In genomic region chr5:132979367-132979935, GRCh38 we compare ENCODE assay signal across 15 cellular contexts. TPM values are rescaled to one million over a fixed set of nuclear protein-coding genes. Genes with fewer than 3 reads are reported as not detected.
A peak's percentile ranks its signal among the peaks of the same experiment; 100 is the strongest.
DNase-seq lines count a peak whose midpoint lies in the region; ATAC-seq lines count a peak whose summit lies in the region.
"Had no signal": no experiment of that assay in that cellular context is flagged by ENCODE, and none has a peak within 500 bp of the region (broad histone marks: within the 10 kb centered on the region; RNA-seq: fewer than 3 reads in every experiment).

No MANE protein-coding gene starts in this region.

- H3K36me3 Mint-ChIP-seq in activated naive CD4-positive, alpha-beta T cell treated with anti-CD3 and anti-CD28 coated beads for 36 hours (ENCODE audit: low read depth): no peaks in the 10 kb centered on the region
- H3K36me3 Mint-ChIP-seq: brain had no signal

- H3K4me3 Mint-ChIP-seq in activated naive CD4-positive, alpha-beta T cell treated with anti-CD3 and anti-CD28 coated beads for 36 hours: no peak overlapping the region
- H3K4me3 Mint-ChIP-seq: activated CD4-positive, alpha-beta memory T cell treated with anti-CD3 and anti-CD28 coated beads for 36 hours; brain had no signal

- DNase-seq in HT1080 (ENCODE audit: low read depth): peak; percentile 71
- peak; percentile 80 for DNase-seq in RKO (ENCODE audit: low spot score)
- peak; percentile 31 for DNase-seq in fibroblast of gingiva (ENCODE audit: low read depth)
- DNase-seq in stromal cell of bone marrow (ENCODE audit: low read depth): peak; percentile 19
- DNase-seq in activated naive CD4-positive, alpha-beta T cell treated with anti-CD3 and anti-CD28 coated beads for 36 hours: no peak
- no peak for DNase-seq in dedifferentiated amniotic fluid mesenchymal stem cell (ENCODE audit: extremely low spot score)
- no peak for DNase-seq in sciatic nerve (ENCODE audit: low spot score)
- DNase-seq: activated CD4-positive, alpha-beta memory T cell treated with anti-CD3 and anti-CD28 coated beads for 36 hours; COR-L47; mesendoderm; MG63; NCI-H2227 treated with DMSO at 0.1 percent for 48 hours; Peyer's patch; testis had no signal

- ATAC-seq in sciatic nerve: no peak

- CTCF ChIA-PET in activated naive CD4-positive, alpha-beta T cell treated with anti-CD3 and anti-CD28 coated beads for 36 hours (lab: Charles Lee): no interaction called here

- no peaks in the 10 kb centered on the region for H3K4me1 Mint-ChIP-seq in activated naive CD4-positive, alpha-beta T cell treated with anti-CD3 and anti-CD28 coated beads for 36 hours (ENCODE audit: low read depth)
- H3K4me1 Mint-ChIP-seq: brain had no signal

- H3K27ac Mint-ChIP-seq in activated naive CD4-positive, alpha-beta T cell treated with anti-CD3 and anti-CD28 coated beads for 36 hours: no peak overlapping the region
- H3K27ac Mint-ChIP-seq: activated CD4-positive, alpha-beta memory T cell treated with anti-CD3 and anti-CD28 coated beads for 36 hours; brain had no signal

- H3K27me3 Mint-ChIP-seq in activated naive CD4-positive, alpha-beta T cell treated with anti-CD3 and anti-CD28 coated beads for 36 hours (ENCODE audit: low read depth): no peaks in the 10 kb centered on the region
- H3K27me3 Mint-ChIP-seq: activated CD4-positive, alpha-beta memory T cell treated with anti-CD3 and anti-CD28 coated beads for 36 hours had no signal

- intact Hi-C loops in activated naive CD4-positive, alpha-beta T cell treated with anti-CD3 and anti-CD28 coated beads for 36 hours (cut with micrococcal nuclease): no loop called here
- intact Hi-C loops in sciatic nerve (cut with DNase I): no loop called here

- H3K9me3 Mint-ChIP-seq in activated naive CD4-positive, alpha-beta T cell treated with anti-CD3 and anti-CD28 coated beads for 36 hours: peaks cover 5% of the 10 kb centered on the region

RNA-seq across cellular contexts. Expression of gene AFF4, which starts 16.0 kb away (rescaled TPM):
- total RNA-seq in HT1080 (2014; rRNA removed; shearing (Covaris generic)): 20.0 and 26.7 TPM in 2 replicates
- 18.0 and 27.2 TPM in 2 replicates for polyA plus RNA-seq in HT1080 (2015; cell fraction: cytosol; rRNA removed)
- polyA plus RNA-seq in HT1080 (2015; cell fraction: nucleus; rRNA removed): 36.8 and 39.8 TPM in 2 replicates
- 10 to 100 TPM; 13.6 to 14.2 TPM for total RNA-seq in activated naive CD4-positive, alpha-beta T cell treated with anti-CD3 and anti-CD28 coated beads for 36 hours
- total RNA-seq in sciatic nerve: 88.6 TPM

RNA-seq across cellular contexts. Expression of gene ZCCHC10, which starts 46.9 kb away (rescaled TPM):
- total RNA-seq in HT1080 (2014; rRNA removed; shearing (Covaris generic)): 13.9 and 18.1 TPM in 2 replicates
- polyA plus RNA-seq in HT1080 (2015; cell fraction: cytosol; rRNA removed): 17.8 and 23.9 TPM in 2 replicates
- polyA plus RNA-seq in HT1080 (2015; cell fraction: nucleus; rRNA removed): 12.4 and 16.0 TPM in 2 replicates
- 10 to 100 TPM; 23.5 to 27.0 TPM for total RNA-seq in activated naive CD4-positive, alpha-beta T cell treated with anti-CD3 and anti-CD28 coated beads for 36 hours
- 15.0 TPM for total RNA-seq in sciatic nerve

Comparison
In these comparisons a context has a peak if more than half of its experiments do, and no peak if none do; other contexts are left out.
1. DNase-seq: peak in HT1080 (single experiment), RKO (single experiment), fibroblast of gingiva (single experiment) and stromal cell of bone marrow (single experiment); none in activated naive CD4-positive, alpha-beta T cell treated with anti-CD3 and anti-CD28 coated beads for 36 hours (single experiment), dedifferentiated amniotic fluid mesenchymal stem cell (single experiment) and sciatic nerve (single experiment).